ENCODE assay signal across 19 cellular contexts in the genomic region with DNA sequence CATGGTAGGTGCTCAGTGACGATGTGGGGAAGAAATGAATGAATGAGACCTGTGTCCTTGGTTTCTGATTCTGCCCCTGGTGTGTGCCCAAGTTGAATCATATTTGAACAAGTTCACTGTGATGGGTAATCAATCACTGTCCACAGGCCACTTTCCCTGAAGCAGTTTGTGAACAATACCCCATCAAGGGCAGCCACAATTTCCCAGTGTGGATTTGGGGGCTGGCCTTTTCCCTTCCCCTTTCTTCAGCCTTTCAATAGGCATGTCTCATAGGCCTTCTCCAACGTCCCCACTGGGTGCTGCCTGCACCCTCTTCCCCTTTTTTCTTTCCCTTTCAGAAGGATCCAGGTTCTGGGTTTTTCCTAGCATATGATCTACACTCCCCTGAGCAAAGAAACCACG.
"Had no signal": no experiment of that assay in that cellular context is flagged by ENCODE, and none has a peak within 500 bp of the region (broad histone marks: within the 10 kb centered on the region; RNA-seq: fewer than 3 reads in every experiment).

No MANE protein-coding gene starts in this region.

- ATAC-seq: activated CD8-positive, alpha-beta T cell treated with anti-CD3 and anti-CD28 coated beads for 36 hours; PC-3; T-cell had no signal

- H3K27me3 ChIP-seq: adrenal gland had no signal

- H3K27ac ChIP-seq: adrenal gland, WERI-Rb-1 had no signal

- H3K9me3 Mint-ChIP-seq: activated CD8-positive, alpha-beta T cell treated with anti-CD3 and anti-CD28 coated beads for 36 hours; activated naive CD8-positive, alpha-beta T cell treated with anti-CD3 and anti-CD28 coated beads, Interleukin-2, amount 10 ng/mL, durations not matched to agents 7 days and 5 days; T-cell had no signal

- H3K4me3 ChIP-seq: adrenal gland had no signal

- H3K4me3 Mint-ChIP-seq: activated CD8-positive, alpha-beta T cell treated with anti-CD3 and anti-CD28 coated beads for 36 hours; activated naive CD8-positive, alpha-beta T cell treated with anti-CD3 and anti-CD28 coated beads, Interleukin-2, amount 10 ng/mL, durations not matched to agents 7 days and 5 days; T-cell had no signal

- H3K4me1 ChIP-seq: adrenal gland had no signal

- H3K36me3 Mint-ChIP-seq: activated naive CD8-positive, alpha-beta T cell treated with anti-CD3 and anti-CD28 coated beads, Interleukin-2, amount 10 ng/mL, durations not matched to agents 7 days and 5 days; T-cell had no signal

- H3K27ac Mint-ChIP-seq: activated CD8-positive, alpha-beta T cell treated with anti-CD3 and anti-CD28 coated beads for 36 hours; activated naive CD8-positive, alpha-beta T cell treated with anti-CD3 and anti-CD28 coated beads, Interleukin-2, amount 10 ng/mL, durations not matched to agents 7 days and 5 days; T-cell had no signal

- H3K9me3 ChIP-seq: adrenal gland had no signal

- DNase-seq: activated CD4-positive, alpha-beta T cell treated with anti-CD3 and anti-CD28 coated beads for 4 hours; activated CD8-positive, alpha-beta memory T cell treated with anti-CD3 and anti-CD28 coated beads, Interleukin-2, amount 50 U/mL, for 4 hours; activated CD8-positive, alpha-beta T cell treated with anti-CD3 and anti-CD28 coated beads for 36 hours; activated naive CD4-positive, alpha-beta T cell treated with anti-CD3 and anti-CD28 coated beads, Interleukin-2, amount 50 U/mL, for 16 hours; activated naive CD8-positive, alpha-beta T cell treated with anti-CD3 and anti-CD28 coated beads, Interleukin-2, amount 10 ng/mL, durations not matched to agents 7 days and 5 days; adrenal gland; anterior cingulate cortex; cerebellar nuclear complex; Kasumi-1; KBM-7; NCI-H1105; NCI-H1436; NCI-H187; NCI-H2081; NCI-H510A treated with DMSO at 0.1 percent for 48 hours; PC-3; SHP77 treated with DMSO at 0.1 percent for 48 hours; T-cell; WERI-Rb-1 had no signal

- H3K36me3 ChIP-seq: adrenal gland, WERI-Rb-1 had no signal
